Comparison of ENCODE assay signal across 10 cellular contexts in genomic region chr16:80996688-80997138, GRCh38. TPM values are rescaled to one million over a fixed set of nuclear protein-coding genes. Genes with fewer than 3 reads are reported as not detected.
DNase-seq lines count a peak whose midpoint lies in the region; ATAC-seq and TF ChIP-seq lines count a peak whose summit lies in the region.
"Had no signal": no experiment of that assay in that cellular context is flagged by ENCODE, and none has a peak within 500 bp of the region (broad histone marks: within the 10 kb centered on the region; RNA-seq: fewer than 3 reads in every experiment).

No MANE protein-coding gene starts in this region.

- TF ChIP-seq CTCF in Peyer's patch (IDR thresholded peaks at IDR 0.05): no peak
- TF ChIP-seq CTCF in lower lobe of right lung (IDR thresholded peaks at IDR 0.05): no peak
- no peak for TF ChIP-seq CTCF in neural progenitor cell (IDR thresholded peaks at IDR 0.05)

- ATAC-seq in GM19025 (IDR thresholded peaks at IDR 0.05; ENCODE audit: low read depth, unreplicated experiment): peak; percentile 11
- no peak for ATAC-seq in lower lobe of right lung
- no peak for ATAC-seq in esophagus mucosa
- ATAC-seq in GM18519 (IDR thresholded peaks at IDR 0.05; ENCODE audit: low FRiP score, unreplicated experiment): no peak
- ATAC-seq: sciatic nerve had no signal

- no peak for TF ChIP-seq POLR2A in Peyer's patch (IDR thresholded peaks at IDR 0.05)

- DNase-seq in Peyer's patch (no peak), lower lobe of right lung (no peak), neural progenitor cell (ENCODE audit: low spot score) (no peak), NCI-H1436 (lab: John Stamatoyannopoulos, UW) (no peak)
- DNase-seq: NCI-H510A treated with DMSO at 0.1 percent for 48 hours had no signal

- peaks cover 36% of the 10 kb centered on the region for H3K4me1 ChIP-seq in ACC112 (ENCODE audit: control insufficient read depth, insufficient read depth, low read length, unreplicated experiment)
- H3K4me1 ChIP-seq in Peyer's patch: peaks cover 0 to 4% (median 0%) of the 10 kb centered on the region in 4 donors
- peaks cover 11% of the 10 kb centered on the region for H3K4me1 ChIP-seq in lower lobe of right lung
- peaks cover 10% of the 10 kb centered on the region for H3K4me1 ChIP-seq in neural progenitor cell

- H3K9me3 ChIP-seq in Peyer's patch: no peaks in the 10 kb centered on the region
- no peaks in the 10 kb centered on the region for H3K9me3 ChIP-seq in lower lobe of right lung
- no peaks in the 10 kb centered on the region for H3K9me3 ChIP-seq in neural progenitor cell (ENCODE audit: low read depth)

- H3K36me3 ChIP-seq in ACC112 (ENCODE audit: insufficient read depth, low read length) (no peaks in the 10 kb centered on the region), Peyer's patch (no peaks in the 10 kb centered on the region), lower lobe of right lung (no peaks in the 10 kb centered on the region), neural progenitor cell (no peaks in the 10 kb centered on the region)

- H3K27ac ChIP-seq in ACC112 (ENCODE audit: low read depth, low read length): peak overlapping the region; percentile 42
- H3K27ac ChIP-seq in Peyer's patch: peak overlapping the region; percentile 33 to 67 (median 44)
- H3K27ac ChIP-seq in lower lobe of right lung: peak overlapping the region; percentile 59
- H3K27ac ChIP-seq in neural progenitor cell: no peak overlapping the region

- H3K4me3 Mint-ChIP-seq in neural progenitor cell: no peak overlapping the region

- H3K4me3 ChIP-seq in ACC112 (ENCODE audit: low read depth, low read length) (peak overlapping the region; percentile 75), Peyer's patch (peak overlapping the region; percentile 3 to 41 (median 32)), lower lobe of right lung (peak overlapping the region; percentile 28), neural progenitor cell (no peak overlapping the region)

- H3K36me3 Mint-ChIP-seq in neural progenitor cell: peaks cover 14% of the 10 kb centered on the region

- H3K9me3 Mint-ChIP-seq in neural progenitor cell: peaks cover 4% of the 10 kb centered on the region

- H4K20me1 ChIP-seq in neural progenitor cell (ENCODE audit: low read depth): no peaks in the 10 kb centered on the region

- peak overlapping the region; percentile 55 for H2AFZ ChIP-seq in ACC112 (ENCODE audit: low read length, unreplicated experiment)
- no peak overlapping the region for H2AFZ ChIP-seq in neural progenitor cell (replicated peaks)

- no peaks in the 10 kb centered on the region for H3F3A ChIP-seq in neural progenitor cell (ENCODE audit: low read depth)

- intact Hi-C loops in lower lobe of right lung (cut with DNase I): no loop called here

- H3K9ac ChIP-seq in neural progenitor cell: no peak overlapping the region

- no peak overlapping the region for H3K27ac Mint-ChIP-seq in neural progenitor cell

- H3K79me2 ChIP-seq in ACC112 (ENCODE audit: control insufficient read depth, insufficient read depth, low read length, unreplicated experiment): peaks cover 95% of the 10 kb centered on the region
- H3K79me2 ChIP-seq in neural progenitor cell (ENCODE audit: low read depth): peaks cover 75% of the 10 kb centered on the region

- no peak overlapping the region for H3K4me2 ChIP-seq in neural progenitor cell

- peaks cover 13% of the 10 kb centered on the region for H3K4me1 Mint-ChIP-seq in neural progenitor cell

- no peaks in the 10 kb centered on the region for H3K27me3 ChIP-seq in ACC112 (ENCODE audit: insufficient read depth, low read length)
- H3K27me3 ChIP-seq in Peyer's patch: no peaks in the 10 kb centered on the region
- no peaks in the 10 kb centered on the region for H3K27me3 ChIP-seq in lower lobe of right lung (ENCODE audit: low read depth)
- no peaks in the 10 kb centered on the region for H3K27me3 ChIP-seq in neural progenitor cell

- peaks cover 4% of the 10 kb centered on the region for H3K27me3 Mint-ChIP-seq in neural progenitor cell (ENCODE audit: insufficient read depth, low read depth)

RNA-seq across cellular contexts. Expression of gene CMC2, which starts 10.0 kb away (rescaled TPM):
- total RNA-seq in Peyer's patch (10 to 100 TPM; 14.0 to 54.5 (median 34.3) TPM), lower lobe of right lung (46.6 TPM), esophagus mucosa (36.3 TPM), neural progenitor cell (ENCODE audit: low replicate concordance) (70.5 and 138 TPM in 2 replicates)

RNA-seq across cellular contexts. Expression of gene CENPN, which starts 10.3 kb away (rescaled TPM):
- total RNA-seq in Peyer's patch (10 to 100 TPM in 1 of 4 donors, 1 to 10 TPM in 2, under 1 TPM in 1; 0.47 to 88.3 (median 3.5) TPM), lower lobe of right lung (5.0 TPM), esophagus mucosa (17.6 TPM), neural progenitor cell (ENCODE audit: low replicate concordance) (76.8 and 111 TPM in 2 replicates)

RNA-seq across cellular contexts. Expression of gene ATMIN, which starts 38.9 kb away (rescaled TPM):
- 10 to 100 TPM; 25.6 to 37.0 (median 32.6) TPM for total RNA-seq in Peyer's patch
- total RNA-seq in lower lobe of right lung: 29.7 TPM
- total RNA-seq in esophagus mucosa: 30.1 TPM
- 73.5 and 95.0 TPM in 2 replicates for total RNA-seq in neural progenitor cell (ENCODE audit: low replicate concordance)
